ENCODE assay signal across 9 cellular contexts in the genomic region with DNA sequence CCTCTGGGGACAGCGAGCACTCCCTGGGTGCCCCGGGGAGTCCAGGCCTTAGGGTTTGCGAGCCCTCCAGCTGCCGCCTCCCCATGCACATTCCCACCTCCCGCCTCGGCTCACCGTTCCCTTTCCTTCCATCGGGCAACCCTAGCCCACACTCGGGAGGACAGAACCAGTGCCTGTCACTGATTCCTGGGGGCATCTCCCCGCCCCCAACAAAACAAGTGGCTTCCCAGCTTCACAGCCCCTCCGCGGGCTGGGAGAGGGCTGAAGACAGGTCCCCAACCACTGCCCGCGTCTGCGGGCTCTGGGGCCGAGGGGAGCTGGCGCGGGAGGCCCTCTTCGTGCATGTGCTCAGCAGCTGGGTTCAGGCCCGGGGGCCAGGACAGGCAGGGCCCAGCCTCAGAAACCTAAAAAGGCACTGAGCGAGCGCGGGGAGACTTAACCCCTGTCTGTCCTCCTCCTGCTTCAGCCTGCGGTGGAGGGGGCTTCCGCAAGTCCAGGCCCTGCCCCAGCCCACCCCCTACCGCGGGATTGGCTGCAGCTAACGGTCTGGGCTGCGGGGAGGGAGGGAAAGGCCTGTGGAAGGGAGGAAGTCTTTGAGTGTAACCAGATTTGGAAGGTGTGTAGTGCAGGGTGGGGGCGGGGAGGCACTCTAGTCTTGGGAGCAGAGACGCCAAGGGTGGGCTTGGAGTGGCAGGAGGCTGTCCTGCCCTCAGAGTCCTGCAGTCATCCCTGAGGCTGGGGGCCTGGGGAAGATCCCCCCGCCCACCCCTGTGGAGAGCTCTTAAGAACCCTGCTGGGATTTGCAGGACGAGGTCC. TPM values are rescaled to one million over a fixed set of nuclear protein-coding genes. Genes with fewer than 3 reads are reported as not detected.
A peak's percentile ranks its signal among the peaks of the same experiment; 100 is the strongest.
DNase-seq lines count a peak whose midpoint lies in the region; ATAC-seq and TF ChIP-seq lines count a peak whose summit lies in the region.
"Had no signal": no experiment of that assay in that cellular context is flagged by ENCODE, and none has a peak within 500 bp of the region (broad histone marks: within the 10 kb centered on the region; RNA-seq: fewer than 3 reads in every experiment).

No MANE protein-coding gene starts in this region.

- no peaks in the 10 kb centered on the region for H3K36me3 ChIP-seq in H7 (replicated peaks; ENCODE audit: control insufficient read depth, insufficient read depth, low read length)
- H3K36me3 ChIP-seq in psoas muscle (ENCODE audit: insufficient read depth in 1 of 2, low read depth in 1 of 2): peaks cover 4 to 55% of the 10 kb centered on the region in 2 donors

- WGBS in psoas muscle, 3 donors: 4 to 6% (median 4%) methylated on average over 29 to 33 of the region's 33 CpGs

- H3K4me3 ChIP-seq in H7 (ENCODE audit: insufficient read depth, low read depth, low read length): peak overlapping the region; percentile 68
- H3K4me3 ChIP-seq in psoas muscle: peak overlapping the region; percentile 89

- peak; percentile 27 for ATAC-seq in SK-N-SH treated with all-trans-retinoic acid at 6 μM for 48 hours
- peak; percentile 38 for ATAC-seq in Right ventricle myocardium superior (ENCODE audit: poor library complexity)
- ATAC-seq in psoas muscle: no peak

- H3K9me3 ChIP-seq in psoas muscle: no peaks in the 10 kb centered on the region

- H3K4me1 ChIP-seq in psoas muscle: peaks cover 48% of the 10 kb centered on the region

- peak overlapping the region; percentile 100 for H3K27ac ChIP-seq in psoas muscle

- peaks cover 16% of the 10 kb centered on the region for H3K27me3 ChIP-seq in H7 (ENCODE audit: control insufficient read depth, insufficient read depth, low read length)
- H3K27me3 ChIP-seq in psoas muscle (ENCODE audit: insufficient read depth in 3 of 3, low read length in 2 of 3): no peaks in the 10 kb centered on the region

- intact Hi-C loops in Right ventricle myocardium superior (cut with DNase I) (loop anchor here (5.0 kb wide), 1 partner anchor 39 kb away; the partner anchor contains the start of gene CCDC136), psoas muscle (cut with DNase I) (loop anchor here in 1 of 2 donors (5.0 kb wide), 1 partner anchor 89 kb away; no protein-coding TSS in a partner anchor)

- no peak for TF ChIP-seq CTCF in psoas muscle (IDR thresholded peaks at IDR 0.05)

- DNase-seq in H7 (peak; percentile 91), Right ventricle myocardium superior (peak; percentile 80), psoas muscle (peak; percentile 46 to 71), cerebellar nuclear complex (lab: John Stamatoyannopoulos, UW) (no peak), HuH-7 (ENCODE audit: low spot score) (no peak), NCI-H1694 treated with DMSO at 0.1 percent for 48 hours (lab: John Stamatoyannopoulos, UW) (no peak)
- no peak for DNase-seq in NK-92 treated with Interleukin-12 subunit alpha and Interleukin-12 subunit beta, amount 100 ng/mL, for 24 hours (lab: John Stamatoyannopoulos, UW)

TF ChIP-seq in SK-N-SH treated with all-trans-retinoic acid at 6 μM for 48 hours, 23 proteins besides CTCF, POLR2A, EP300 and RAD21:
- TF ChIP-seq CSDC2 (CRISPR knock-in tag; IDR thresholded peaks at IDR 0.05) (0 out of 2 replicates have a peak, but pooled peaks have one; percentile 63), ESRRG (CRISPR knock-in tag; IDR thresholded peaks at IDR 0.05) (no peak)

RNA-seq across cellular contexts. Expression of gene FLNC, which starts 1.2 kb away (rescaled TPM):
- 26.9 and 32.3 TPM in 2 replicates for total RNA-seq in H7 (2014; rRNA removed; shearing (Covaris generic))
- 601 TPM for total RNA-seq in Right ventricle myocardium superior
- 1,000 to 10,000 TPM; 2,884 to 6,311 (median 4,401) TPM for total RNA-seq in psoas muscle
- polyA plus RNA-seq in psoas muscle: 1,000 to 10,000 TPM; 1,080 to 4,011 (median 1,658) TPM

RNA-seq across cellular contexts. Expression of gene ATP6V1F, which starts 31.3 kb away (rescaled TPM):
- 93.5 and 120 TPM in 2 replicates for total RNA-seq in H7 (2014; rRNA removed; shearing (Covaris generic))
- 119 TPM for total RNA-seq in Right ventricle myocardium superior
- total RNA-seq in psoas muscle: 100 to 1,000 TPM; 103 to 210 (median 131) TPM
- 100 to 1,000 TPM; 141 to 156 (median 143) TPM for polyA plus RNA-seq in psoas muscle

RNA-seq across cellular contexts. Expression of gene CCDC136, which starts 39.6 kb away (rescaled TPM):
- total RNA-seq in H7 (2014; rRNA removed; shearing (Covaris generic)): 9.7 and 14.7 TPM in 2 replicates
- total RNA-seq in Right ventricle myocardium superior (5.2 TPM), psoas muscle (10 to 100 TPM in 2 of 4 donors, 1 to 10 TPM in 2; 3.9 to 15.7 (median 11.7) TPM)
- 10 to 100 TPM; 13.4 to 24.5 (median 15.5) TPM for polyA plus RNA-seq in psoas muscle

RNA-seq across cellular contexts. Expression of gene OPN1SW, which starts 55.8 kb away (rescaled TPM):
- not detected in 2 replicates for total RNA-seq in H7 (2014; rRNA removed; shearing (Covaris generic))
- not detected for total RNA-seq in Right ventricle myocardium superior
- not detected for total RNA-seq in psoas muscle
- polyA plus RNA-seq in psoas muscle: under 1 TPM in 1 of 3 donors, not detected in 2; 0.10 TPM
- total RNA-seq: SK-MEL-5 had no signal

Comparison
In these comparisons a context has a peak if more than half of its experiments do, and no peak if none do; other contexts are left out.
1. DNase-seq: peak in H7 (single experiment), Right ventricle myocardium superior (single experiment) and psoas muscle (2 of 2); none in cerebellar nuclear complex (0 of 2), HuH-7 (single experiment), NK-92 treated with Interleukin-12 subunit alpha and Interleukin-12 subunit beta, amount 100 ng/mL, for 24 hours (single experiment) and NCI-H1694 treated with DMSO at 0.1 percent for 48 hours (single experiment).
2. ATAC-seq: peak in SK-N-SH treated with all-trans-retinoic acid at 6 μM for 48 hours (single experiment) and Right ventricle myocardium superior (single experiment); none in psoas muscle (0 of 4).
3. RNA of gene FLNC, which starts 1.2 kb away (total RNA-seq): 2,884 to 6,311 TPM in psoas muscle and 601 TPM in Right ventricle myocardium superior (single experiment); 26.9 to 32.3 TPM in H7; every median in the first group is over 10 times any median in the second.